Comparison of ENCODE assay signal across 8 cellular contexts in genomic region chr3:48187579-48188265, GRCh38. TPM values are rescaled to one million over a fixed set of nuclear protein-coding genes. Genes with fewer than 3 reads are reported as not detected.
A peak's percentile ranks its signal among the peaks of the same experiment; 100 is the strongest.
DNase-seq lines count a peak whose midpoint lies in the region; ATAC-seq and TF ChIP-seq lines count a peak whose summit lies in the region.

No MANE protein-coding gene starts in this region.

- H2AFZ ChIP-seq in neuron (ENCODE audit: low read depth, low read length): peak overlapping the region; percentile 57

- no peak for TF ChIP-seq CTCF in fibroblast of mammary gland (conservative IDR thresholded peaks at IDR 0.05; ENCODE audit: control insufficient read depth, insufficient read depth, low read depth, low read length)

- peaks cover 8 to 23% (median 15%) of the 10 kb centered on the region in 4 donors for H3K4me1 Mint-ChIP-seq in CD4-positive, alpha-beta memory T cell

- no peaks in the 10 kb centered on the region for H3K27me3 ChIP-seq in CD4-positive, alpha-beta memory T cell (ENCODE audit: insufficient read depth, low read length)
- H3K27me3 ChIP-seq in neuron (ENCODE audit: insufficient read depth, low read length): no peaks in the 10 kb centered on the region

- H3K4me3 ChIP-seq in CD4-positive, alpha-beta memory T cell (ENCODE audit: low read length in 2 of 2): peak overlapping the region in 1 of 2 donors; percentile 95
- H3K4me3 ChIP-seq in fibroblast of mammary gland (ENCODE audit: control insufficient read depth, low read depth, low read length): peak overlapping the region; percentile 78
- H3K4me3 ChIP-seq in neuron (ENCODE audit: low read length): peak overlapping the region; percentile 60

- H3K27ac Mint-ChIP-seq in CD4-positive, alpha-beta memory T cell: peak overlapping the region in 3 of 7 donors; percentile 38 to 90 (median 83)

- H3K4me3 Mint-ChIP-seq in CD4-positive, alpha-beta memory T cell: peak overlapping the region; percentile 92 to 96 (median 95)

- CTCF ChIA-PET in CD4-positive, alpha-beta memory T cell (lab: Charles Lee; ENCODE audit: partially characterized antibody): interaction anchor here (1.0 to 4.2 kb wide), 2 partner anchors 113 to 248 kb away, joined by 3 to 13 read pairs; partner anchors contain the start of gene NME6

- peaks cover 0 to 3% of the 10 kb centered on the region in 2 donors for H3K36me3 Mint-ChIP-seq in CD4-positive, alpha-beta memory T cell

- no peaks in the 10 kb centered on the region for H3K36me3 ChIP-seq in CD4-positive, alpha-beta memory T cell (ENCODE audit: insufficient read depth, low read length)
- peaks cover 33% of the 10 kb centered on the region for H3K36me3 ChIP-seq in neuron (ENCODE audit: insufficient read depth, low read length)

- DNase-seq in CD4-positive, alpha-beta memory T cell: peak in 2 of 5 donors; percentile 2 to 38
- peak; percentile 10 to 16 for DNase-seq in activated CD4-positive, alpha-beta T cell treated with anti-CD3 and anti-CD28 coated beads, Interleukin-2, amount 50 U/mL, for 24 hours (ENCODE audit: low read depth in 1 of 2, low spot score in 1 of 2)
- DNase-seq in fibroblast of mammary gland (ENCODE audit: low read depth) (no peak), DMS 273 (lab: John Stamatoyannopoulos, UW; ENCODE audit: unreplicated experiment) (no peak), NCI-H1417 treated with DMSO at 0.1 percent for 48 hours (lab: John Stamatoyannopoulos, UW) (no peak)

- peaks cover 3 to 11% of the 10 kb centered on the region in 2 donors for H3K27me3 Mint-ChIP-seq in CD4-positive, alpha-beta memory T cell

- H3K27ac ChIP-seq in CD4-positive, alpha-beta memory T cell (ENCODE audit: low read depth, low read length): peak overlapping the region; percentile 26

- intact Hi-C loops in CD4-positive, alpha-beta memory T cell (cut with micrococcal nuclease): loop anchor here (1.0 kb wide), 3 partner anchors 54 to 114 kb away; partner anchors contain the start of genes NME6 and ZNF589

- H3K9me3 ChIP-seq in CD4-positive, alpha-beta memory T cell (ENCODE audit: control insufficient read depth in 1 of 2, low read length in 2 of 2): no peaks in the 10 kb centered on the region
- H3K9me3 ChIP-seq in neuron (ENCODE audit: low read length): no peaks in the 10 kb centered on the region

- no peaks in the 10 kb centered on the region for H3K9me3 Mint-ChIP-seq in CD4-positive, alpha-beta memory T cell

- POLR2A ChIA-PET in CD4-positive, alpha-beta memory T cell (lab: Charles Lee; ENCODE audit: partially characterized antibody): interaction anchor here (1.2 to 2.0 kb wide), 6 partner anchors 53 to 362 kb away, joined by 3 to 8 read pairs (median 4); partner anchors contain the start of genes ATRIP and ZNF589

- peaks cover 12% of the 10 kb centered on the region for H3K4me1 ChIP-seq in CD4-positive, alpha-beta memory T cell (ENCODE audit: insufficient read depth, low read length)
- H3K4me1 ChIP-seq in neuron (ENCODE audit: insufficient read depth, low read length): peaks cover 21% of the 10 kb centered on the region

- ATAC-seq in GM19395 (IDR thresholded peaks at IDR 0.05; ENCODE audit: unreplicated experiment): peak; percentile 27
- peak; percentile 45 for ATAC-seq in HG03432 (IDR thresholded peaks at IDR 0.05; ENCODE audit: unreplicated experiment)

RNA-seq across cellular contexts. Expression of gene CDC25A, which starts 0.5 kb away (rescaled TPM):
- not detected for total RNA-seq in CD4-positive, alpha-beta memory T cell
- polyA plus RNA-seq in CD4-positive, alpha-beta memory T cell: under 1 TPM in 1 of 2 donors, not detected in 1; 0.09 TPM

RNA-seq across cellular contexts. Expression of gene CAMP, which starts 35.6 kb away (rescaled TPM):
- total RNA-seq in CD4-positive, alpha-beta memory T cell: not detected
- polyA plus RNA-seq in CD4-positive, alpha-beta memory T cell: not detected

RNA-seq across cellular contexts. Expression of gene ZNF589, which starts 53.2 kb away (rescaled TPM):
- total RNA-seq in CD4-positive, alpha-beta memory T cell: 10 to 100 TPM; 49.4 to 58.6 TPM
- polyA plus RNA-seq in CD4-positive, alpha-beta memory T cell: 1 to 10 TPM; 2.7 to 6.7 TPM

Comparison
In these comparisons a context has a peak if more than half of its experiments do, and no peak if none do; other contexts are left out.
1. DNase-seq: peak in activated CD4-positive, alpha-beta T cell treated with anti-CD3 and anti-CD28 coated beads, Interleukin-2, amount 50 U/mL, for 24 hours (2 of 2); none in fibroblast of mammary gland (single experiment), DMS 273 (single experiment) and NCI-H1417 treated with DMSO at 0.1 percent for 48 hours (single experiment).